8 cellular contexts compared by ENCODE assay signal in genomic region chr1:240394353-240394752, GRCh38.
"Had no signal": no experiment of that assay in that cellular context is flagged by ENCODE, and none has a peak within 500 bp of the region (broad histone marks: within the 10 kb centered on the region; RNA-seq: fewer than 3 reads in every experiment).

No MANE protein-coding gene starts in this region.

- H3K27ac ChIP-seq: HL-60, KMS-11 had no signal

- FAIRE-seq: HepG2, HTR-8/SVneo, K562 had no signal

- DNase-seq: IMR-90, KBM-7, KG1 had no signal

- ATAC-seq: HepG2, K562 had no signal

- H3K4me3 ChIP-seq: K562 had no signal
